8 cellular contexts compared by ENCODE assay signal in the genomic region with DNA sequence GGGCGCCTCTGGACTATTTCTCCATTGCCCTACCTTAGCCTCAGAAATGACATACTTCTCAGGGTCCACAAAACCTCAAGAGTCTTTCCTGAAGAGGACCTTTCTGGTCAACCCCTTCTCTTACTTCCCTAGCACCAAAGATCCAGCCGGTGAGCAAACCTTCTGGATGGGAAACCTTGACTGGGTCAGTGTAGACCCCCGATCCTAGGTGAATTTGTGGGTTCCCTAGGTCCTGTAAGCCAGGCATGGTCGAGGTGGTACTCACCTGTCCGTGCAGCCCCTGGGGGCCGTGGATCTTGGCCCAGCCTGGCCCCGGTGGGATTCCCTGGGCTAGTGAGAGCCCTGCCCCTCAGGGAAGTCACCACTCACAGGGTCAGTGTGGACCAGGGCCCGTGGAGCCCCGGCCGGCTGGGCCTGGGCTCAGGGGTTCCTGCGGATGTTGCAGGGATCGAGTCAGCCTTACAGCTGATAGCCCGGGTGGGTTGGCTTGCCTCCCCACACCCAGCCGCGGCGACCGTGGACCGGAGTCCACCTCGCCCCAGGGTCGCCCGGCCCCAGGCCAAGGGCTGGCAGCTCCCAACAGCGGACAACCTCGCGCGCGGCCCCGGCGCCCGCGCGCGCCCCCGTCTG. TPM values are rescaled to one million over a fixed set of nuclear protein-coding genes. Genes with fewer than 3 reads are reported as not detected.
A peak's percentile ranks its signal among the peaks of the same experiment; 100 is the strongest.
DNase-seq lines count a peak whose midpoint lies in the region; ATAC-seq and TF ChIP-seq lines count a peak whose summit lies in the region.

No MANE protein-coding gene starts in this region.

- intact Hi-C loops in A673 (cut with micrococcal nuclease; ENCODE audit: unreplicated experiment), result no loop called here

- H3K36me3 Mint-ChIP-seq in activated naive CD8-positive, alpha-beta T cell treated with anti-CD3 and anti-CD28 coated beads, Interleukin-2, amount 50 U/mL, for 24 hours (ENCODE audit: low read depth), result peaks cover 47% of the 10 kb centered on the region
- peaks cover 61% of the 10 kb centered on the region for H3K36me3 Mint-ChIP-seq in stimulated activated naive CD8-positive, alpha-beta T cell treated with anti-CD3 and anti-CD28 coated beads, Interleukin-15, Interleukin-2, amounts not matched to agents 100 ng/mL and 50 ng/mL, for 24 hours (ENCODE audit: low read depth)

- peak overlapping the region; percentile 100 for H3K4me3 Mint-ChIP-seq in activated naive CD8-positive, alpha-beta T cell treated with anti-CD3 and anti-CD28 coated beads, Interleukin-2, amount 50 U/mL, for 24 hours
- H3K4me3 Mint-ChIP-seq in stimulated activated naive CD8-positive, alpha-beta T cell treated with anti-CD3 and anti-CD28 coated beads, Interleukin-15, Interleukin-2, amounts not matched to agents 100 ng/mL and 50 ng/mL, for 24 hours, result peak overlapping the region; percentile 100

- H3K9me3 Mint-ChIP-seq in activated naive CD8-positive, alpha-beta T cell treated with anti-CD3 and anti-CD28 coated beads, Interleukin-2, amount 50 U/mL, for 24 hours, result no peaks in the 10 kb centered on the region
- H3K9me3 Mint-ChIP-seq in stimulated activated naive CD8-positive, alpha-beta T cell treated with anti-CD3 and anti-CD28 coated beads, Interleukin-15, Interleukin-2, amounts not matched to agents 100 ng/mL and 50 ng/mL, for 24 hours, result no peaks in the 10 kb centered on the region

- no TSS peak for BruUV-seq in A673 (replicated peaks; lab: Mats Ljungman, UMichigan)

- TF ChIP-seq CTCF in A673 (conservative IDR thresholded peaks at IDR 0.05; ENCODE audit: low read depth, low read length), result no peak

- peaks cover 39% of the 10 kb centered on the region for H3K4me1 Mint-ChIP-seq in activated naive CD8-positive, alpha-beta T cell treated with anti-CD3 and anti-CD28 coated beads, Interleukin-2, amount 50 U/mL, for 24 hours
- peaks cover 58% of the 10 kb centered on the region for H3K4me1 Mint-ChIP-seq in stimulated activated naive CD8-positive, alpha-beta T cell treated with anti-CD3 and anti-CD28 coated beads, Interleukin-15, Interleukin-2, amounts not matched to agents 100 ng/mL and 50 ng/mL, for 24 hours (ENCODE audit: low read depth)

- H3K9me3 ChIP-seq in A673 (ENCODE audit: low read depth, low read length, poor library complexity, severe bottlenecking) (no peaks in the 10 kb centered on the region), iPS-20b (ENCODE audit: insufficient read depth, low read depth, low read length) (no peaks in the 10 kb centered on the region)

- no peaks in the 10 kb centered on the region for H3K27me3 ChIP-seq in A673 (replicated peaks; ENCODE audit: insufficient read depth, low read depth, low read length, poor library complexity)
- no peaks in the 10 kb centered on the region for H3K27me3 ChIP-seq in iPS-20b (ENCODE audit: insufficient read depth, low read length)

- H3K9ac ChIP-seq in iPS-20b (ENCODE audit: low read depth, low read length), result peak overlapping the region; percentile 90

- DNase-seq in A673 (ENCODE audit: low spot score) (no peak), HuH-7 (ENCODE audit: low spot score) (no peak), NCI-H82 treated with DMSO at 0.1 percent for 48 hours (lab: John Stamatoyannopoulos, UW; ENCODE audit: unreplicated experiment) (no peak)
- no peak for DNase-seq in activated naive CD8-positive, alpha-beta T cell treated with anti-CD3 and anti-CD28 coated beads, Interleukin-2, amount 50 U/mL, for 24 hours

- H3K4me1 ChIP-seq in A673 (ENCODE audit: insufficient read depth, low read length, poor library complexity, severe bottlenecking) (peaks cover 6% of the 10 kb centered on the region), iPS-20b (ENCODE audit: insufficient read depth, low read length) (peaks cover 6% of the 10 kb centered on the region; the same call in 1 of the 2 replicates)

- peak overlapping the region; percentile 59 for H3K27ac Mint-ChIP-seq in activated naive CD8-positive, alpha-beta T cell treated with anti-CD3 and anti-CD28 coated beads, Interleukin-2, amount 50 U/mL, for 24 hours
- peak overlapping the region; percentile 74 for H3K27ac Mint-ChIP-seq in stimulated activated naive CD8-positive, alpha-beta T cell treated with anti-CD3 and anti-CD28 coated beads, Interleukin-15, Interleukin-2, amounts not matched to agents 100 ng/mL and 50 ng/mL, for 24 hours

- peak; percentile 38 for ATAC-seq in GM19043 (IDR thresholded peaks at IDR 0.05; ENCODE audit: low read depth, unreplicated experiment)
- ATAC-seq in HG03196 (IDR thresholded peaks at IDR 0.05; ENCODE audit: unreplicated experiment), result peak; percentile 37
- ATAC-seq in activated naive CD8-positive, alpha-beta T cell treated with anti-CD3 and anti-CD28 coated beads, Interleukin-2, amount 50 U/mL, for 24 hours, result peak; percentile 7

- H3K4me3 ChIP-seq in A673 (ENCODE audit: low read depth, low read length, poor library complexity, severe bottlenecking) (peak overlapping the region; percentile 71), iPS-20b (ENCODE audit: low read length) (peak overlapping the region; percentile 97)

- peak overlapping the region; percentile 89 for H3K27ac ChIP-seq in A673 (ENCODE audit: low read depth, low read length, poor library complexity, severe bottlenecking)
- no peak overlapping the region for H3K27ac ChIP-seq in iPS-20b (ENCODE audit: low read length)

- H3K27me3 Mint-ChIP-seq in activated naive CD8-positive, alpha-beta T cell treated with anti-CD3 and anti-CD28 coated beads, Interleukin-2, amount 50 U/mL, for 24 hours, result no peaks in the 10 kb centered on the region
- H3K27me3 Mint-ChIP-seq in stimulated activated naive CD8-positive, alpha-beta T cell treated with anti-CD3 and anti-CD28 coated beads, Interleukin-15, Interleukin-2, amounts not matched to agents 100 ng/mL and 50 ng/mL, for 24 hours, result no peaks in the 10 kb centered on the region

- CTCF ChIA-PET in A673 (lab: Charles Lee), result no interaction called here

- POLR2A ChIA-PET in A673 (lab: Charles Lee; ENCODE audit: low non-redundant PET), result interaction anchor here (0.6 kb wide), 1 partner anchor 20 kb away, joined by 4 read pairs; no protein-coding TSS in a partner anchor

- H3K36me3 ChIP-seq in A673 (ENCODE audit: insufficient read depth, low read length, poor library complexity, severe bottlenecking) (peaks cover 40% of the 10 kb centered on the region), iPS-20b (ENCODE audit: insufficient read depth, low read depth, low read length) (peaks cover 44% of the 10 kb centered on the region)

RNA-seq across cellular contexts. Expression of gene ATG9A, which starts 0.6 kb away (rescaled TPM):
- total RNA-seq in A673 (2021), result 50.0 and 55.6 TPM in 2 replicates

RNA-seq across cellular contexts. Expression of gene ANKZF1, which starts 0.7 kb away (rescaled TPM):
- total RNA-seq in A673 (2021), result 30.6 and 39.1 TPM in 2 replicates

RNA-seq across cellular contexts. Expression of gene ABCB6, which starts 10.1 kb away (rescaled TPM):
- 87.7 and 101 TPM in 2 replicates for total RNA-seq in A673 (2021)

RNA-seq across cellular contexts. Expression of gene GLB1L, which starts 16.4 kb away (rescaled TPM):
- 6.9 and 8.4 TPM in 2 replicates for total RNA-seq in A673 (2021)

RNA-seq across cellular contexts. Expression of gene STK16, which starts 16.4 kb away (rescaled TPM):
- total RNA-seq in A673 (2021), result 22.0 and 27.6 TPM in 2 replicates
